ENCODE assay signal across 6 cellular contexts in the genomic region with DNA sequence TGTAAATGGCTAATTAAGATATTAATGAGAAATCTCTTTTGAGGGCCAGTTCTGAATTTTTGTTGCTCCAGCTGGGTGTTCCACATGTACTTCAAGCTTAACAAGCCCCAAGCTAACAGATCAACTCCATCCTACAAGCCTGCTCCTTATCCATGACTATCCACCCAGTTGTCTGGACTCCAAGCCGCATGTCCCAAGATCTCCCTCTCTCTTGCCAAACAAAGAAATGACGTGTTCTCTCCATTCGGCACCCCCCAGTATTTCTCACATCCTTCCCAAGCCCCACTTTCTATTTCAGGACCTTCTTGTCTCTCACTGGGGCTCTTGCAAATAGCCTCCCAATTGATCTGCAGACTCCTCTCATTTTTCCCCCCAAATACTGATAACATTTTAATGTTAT.
"Had no signal": no experiment of that assay in that cellular context is flagged by ENCODE, and none has a peak within 500 bp of the region (broad histone marks: within the 10 kb centered on the region; RNA-seq: fewer than 3 reads in every experiment).

No MANE protein-coding gene starts in this region.

- ATAC-seq: GM23338, HepG2 had no signal

- H3K27ac Mint-ChIP-seq: GM23338, H9, IgD-negative memory B cell had no signal

- DNase-seq: H9, HCEC 1CT, KBM-7 had no signal

- H3K9me3 Mint-ChIP-seq: GM23338, H9, IgD-negative memory B cell had no signal

- H3K4me3 ChIP-seq: GM23338 had no signal

- H3K4me1 Mint-ChIP-seq: GM23338, IgD-negative memory B cell had no signal

- H3K36me3 Mint-ChIP-seq: IgD-negative memory B cell had no signal

- H3K4me3 Mint-ChIP-seq: GM23338, H9, IgD-negative memory B cell had no signal
